13 cellular contexts compared by ENCODE assay signal in genomic region chr12:131223791-131224567, GRCh38.
DNase-seq lines count a peak whose midpoint lies in the region; ATAC-seq and TF ChIP-seq lines count a peak whose summit lies in the region.
"Had no signal": no experiment of that assay in that cellular context is flagged by ENCODE, and none has a peak within 500 bp of the region (broad histone marks: within the 10 kb centered on the region; RNA-seq: fewer than 3 reads in every experiment).

No MANE protein-coding gene starts in this region.

- no peaks in the 10 kb centered on the region for H3K36me3 ChIP-seq in endodermal cell (ENCODE audit: control insufficient read depth, insufficient read depth, low read length)
- H3K36me3 ChIP-seq: right atrium auricular region, suprapubic skin had no signal

- ATAC-seq in HG02571 (IDR thresholded peaks at IDR 0.05; ENCODE audit: unreplicated experiment) = no peak

- H3K4me3 Mint-ChIP-seq in endodermal cell = no peak overlapping the region

- H3K9ac ChIP-seq in endodermal cell (ENCODE audit: extremely low read depth, low read length, poor library complexity, severe bottlenecking) = no peak overlapping the region

- H3K9me3 Mint-ChIP-seq in endodermal cell = peaks cover 19% of the 10 kb centered on the region

- peaks cover 4% of the 10 kb centered on the region for H3K36me3 Mint-ChIP-seq in endodermal cell (ENCODE audit: low read depth)

- 91% methylated on average over 8 to 19 of the region's 21 CpGs for WGBS in endodermal cell (ENCODE audit: insufficient coverage in 1 of 2, insufficient read length in 1 of 2), 2 experiments

- DNase-seq in SIG-M5 treated with dmso at 0.1 percent for 504 hours (lab: John Stamatoyannopoulos, UW; ENCODE audit: unreplicated experiment) = peak; percentile 20
- no peak for DNase-seq in SIG-M5 (lab: John Stamatoyannopoulos, UW)
- peak; percentile 77 for DNase-seq in NCI-H460 (ENCODE audit: extremely low read depth, low read depth)
- peak; percentile 99 for DNase-seq in endodermal cell
- peak; percentile 4 for DNase-seq in pons (ENCODE audit: low spot score)
- DNase-seq in NCI-H2081 (lab: John Stamatoyannopoulos, UW) = no peak
- DNase-seq in UCSD-AML1 (lab: John Stamatoyannopoulos, UW; ENCODE audit: unreplicated experiment) = no peak
- DNase-seq: activated CD4-positive, alpha-beta T cell treated with anti-CD3 and anti-CD28 coated beads for 4 hours; NCI-H748 treated with DMSO at 0.1 percent for 48 hours; stimulated activated CD4-positive, alpha-beta T cell treated with anti-CD3 and anti-CD28 coated beads, Interleukin-2, amount 100 ng/mL, for 48 hours had no signal

- no peaks in the 10 kb centered on the region for H3K27me3 Mint-ChIP-seq in endodermal cell (ENCODE audit: insufficient read depth)

- H3K27ac ChIP-seq in endodermal cell (ENCODE audit: low read depth, low read length) = no peak overlapping the region
- H3K27ac ChIP-seq: right atrium auricular region, suprapubic skin had no signal

- H3K4me3 ChIP-seq in endodermal cell (ENCODE audit: low read length) = no peak overlapping the region
- H3K4me3 ChIP-seq: right atrium auricular region, suprapubic skin had no signal

- H3K9me3 ChIP-seq in endodermal cell (ENCODE audit: control insufficient read depth, low read length) = peaks cover 9% of the 10 kb centered on the region
- H3K9me3 ChIP-seq: right atrium auricular region, suprapubic skin had no signal

- H3K4me1 ChIP-seq in endodermal cell (ENCODE audit: control insufficient read depth, insufficient read depth, low read length) = peaks cover under 1% of the 10 kb centered on the region
- H3K4me1 ChIP-seq: right atrium auricular region had no signal

- H3K4me1 Mint-ChIP-seq in endodermal cell = peaks cover 3% of the 10 kb centered on the region

- H3K27me3 ChIP-seq in endodermal cell (ENCODE audit: control insufficient read depth, insufficient read depth, low read length, poor library complexity, severe bottlenecking) = no peaks in the 10 kb centered on the region
- H3K27me3 ChIP-seq: right atrium auricular region had no signal

- TF ChIP-seq CTCF in endodermal cell (conservative IDR thresholded peaks at IDR 0.05) = no peak

- no peak overlapping the region for H3K27ac Mint-ChIP-seq in endodermal cell

Comparison
In these comparisons a context has a peak if more than half of its experiments do, and no peak if none do; other contexts are left out.
1. DNase-seq: peak in SIG-M5 treated with dmso at 0.1 percent for 504 hours (single experiment), NCI-H460 (single experiment), endodermal cell (single experiment) and pons (single experiment); none in SIG-M5 (single experiment), NCI-H2081 (0 of 2) and UCSD-AML1 (single experiment).